ENCODE assay signal across 22 cellular contexts in genomic region chr5:170368593-170368992, GRCh38. TPM values are rescaled to one million over a fixed set of nuclear protein-coding genes. Genes with fewer than 3 reads are reported as not detected.
DNase-seq lines count a peak whose midpoint lies in the region; ATAC-seq and TF ChIP-seq lines count a peak whose summit lies in the region.
"Had no signal": no experiment of that assay in that cellular context is flagged by ENCODE, and none has a peak within 500 bp of the region (broad histone marks: within the 10 kb centered on the region; RNA-seq: fewer than 3 reads in every experiment).

No MANE protein-coding gene starts in this region.

- H3K27me3 ChIP-seq in IMR-90 (ENCODE audit: control insufficient read depth, insufficient read depth, low read length) (no peaks in the 10 kb centered on the region), upper lobe of right lung (no peaks in the 10 kb centered on the region), Caco-2 (replicated peaks; ENCODE audit: control insufficient read depth, insufficient read depth, low read length) (no peaks in the 10 kb centered on the region; the same call in none of the 2 replicates)

- H4K5ac ChIP-seq in IMR-90 (ENCODE audit: low read depth, low read length) = no peak overlapping the region

- H3K36me3 ChIP-seq in IMR-90 (ENCODE audit: control insufficient read depth, insufficient read depth, low read length) (no peaks in the 10 kb centered on the region), upper lobe of right lung (no peaks in the 10 kb centered on the region), Caco-2 (ENCODE audit: control insufficient read depth, insufficient read depth, low read length) (no peaks in the 10 kb centered on the region)
- H3K36me3 ChIP-seq: HAP-1 had no signal

- no peak overlapping the region for H3K18ac ChIP-seq in IMR-90 (ENCODE audit: low read depth, low read length)

- H2AK9ac ChIP-seq in IMR-90 (replicated peaks; ENCODE audit: low read depth, low read length, poor library complexity) = peak overlapping the region; percentile 1

- no peaks in the 10 kb centered on the region for H3K4me1 ChIP-seq in IMR-90 (ENCODE audit: control insufficient read depth, insufficient read depth, low read length)
- H3K4me1 ChIP-seq in upper lobe of right lung = no peaks in the 10 kb centered on the region
- H3K4me1 ChIP-seq in Caco-2 = no peaks in the 10 kb centered on the region
- H3K4me1 ChIP-seq: A549, HAP-1 had no signal

- no peaks in the 10 kb centered on the region for H3K4me1 Mint-ChIP-seq in activated CD8-positive, alpha-beta T cell treated with anti-CD3 and anti-CD28 coated beads, Interleukin-2, amount 10 ng/mL, durations not matched to agents 7 days and 5 days (ENCODE audit: low read depth)
- H3K4me1 Mint-ChIP-seq in activated CD8-positive, alpha-beta T cell treated with anti-CD3 and anti-CD28 coated beads for 36 hours (ENCODE audit: low read depth) = no peaks in the 10 kb centered on the region
- H3K4me1 Mint-ChIP-seq in Caco-2 (ENCODE audit: low read depth, unreplicated experiment) = no peaks in the 10 kb centered on the region
- H3K4me1 Mint-ChIP-seq: CD8-positive, alpha-beta memory T cell had no signal

- BruUV-seq in IMR-90 (replicated peaks; lab: Mats Ljungman, UMichigan) (no TSS peak), Caco-2 (replicated peaks; lab: Mats Ljungman, UMichigan) (no TSS peak)

- CTCF ChIA-PET in activated CD8-positive, alpha-beta T cell treated with anti-CD3 and anti-CD28 coated beads, Interleukin-2, amount 10 ng/mL, durations not matched to agents 7 days and 5 days (lab: Charles Lee) = no interaction called here
- CTCF ChIA-PET in activated CD8-positive, alpha-beta T cell treated with anti-CD3 and anti-CD28 coated beads for 36 hours (lab: Charles Lee) = no interaction called here
- CTCF ChIA-PET in IMR-90 (lab: Yijun Ruan, JAX) = no interaction called here
- CTCF ChIA-PET in Caco-2 (lab: Charles Lee) = no interaction called here

- 49% methylated on average over 3 of the region's 5 CpGs; no CpG with 5 or more reads in 1 of the 2 experiments for WGBS in IMR-90 (ENCODE audit: extremely low coverage in 2 of 2, insufficient read length in 1 of 2), 2 experiments

- no peak overlapping the region for H3K27ac ChIP-seq in IMR-90 (ENCODE audit: insufficient read depth, low read length)
- no peak overlapping the region for H3K27ac ChIP-seq in upper lobe of right lung
- H3K27ac ChIP-seq: A549 had no signal

- H3K9ac ChIP-seq in IMR-90 (ENCODE audit: low read depth, low read length) = no peak overlapping the region

- no peak overlapping the region for H3K4ac ChIP-seq in IMR-90 (ENCODE audit: low read depth, low read length)

- H3K14ac ChIP-seq in IMR-90 (replicated peaks; ENCODE audit: low read depth, low read length) = no peak overlapping the region

- H2BK120ac ChIP-seq in IMR-90 (ENCODE audit: low read depth, low read length) = no peak overlapping the region

- no peak for DNase-seq in activated CD8-positive, alpha-beta T cell treated with anti-CD3 and anti-CD28 coated beads, Interleukin-2, amount 10 ng/mL, durations not matched to agents 7 days and 5 days
- DNase-seq in activated CD8-positive, alpha-beta T cell treated with anti-CD3 and anti-CD28 coated beads for 36 hours = no peak
- DNase-seq in IMR-90 (no peak), medulla oblongata (ENCODE audit: extremely low spot score) (peak; percentile 65), upper lobe of right lung (no peak), Caco-2 (no peak), GF-D8 (lab: John Stamatoyannopoulos, UW) (no peak)
- DNase-seq: 8988T; ACHN; AML-193; Calu3; CD4-positive, alpha-beta T cell; CD8-positive, alpha-beta memory T cell; DMS53; DMS79 treated with DMSO at 0.1 percent for 48 hours; GOT3; HFFc6 had no signal

- POLR2A ChIA-PET in activated CD8-positive, alpha-beta T cell treated with anti-CD3 and anti-CD28 coated beads, Interleukin-2, amount 10 ng/mL, durations not matched to agents 7 days and 5 days (lab: Charles Lee) = no interaction called here
- POLR2A ChIA-PET in activated CD8-positive, alpha-beta T cell treated with anti-CD3 and anti-CD28 coated beads for 36 hours (lab: Charles Lee) = no interaction called here
- POLR2A ChIA-PET in IMR-90 (lab: Charles Lee; ENCODE audit: unreplicated experiment) = no interaction called here
- POLR2A ChIA-PET in Caco-2 (lab: Charles Lee) = no interaction called here

- H4K8ac ChIP-seq in IMR-90 (ENCODE audit: low read depth in 2 of 2, low read length in 2 of 2) = no peak overlapping the region

- no peak overlapping the region for H3K4me3 ChIP-seq in IMR-90 (ENCODE audit: insufficient read depth, low read depth, low read length)
- H3K4me3 ChIP-seq in upper lobe of right lung = no peak overlapping the region
- no peak overlapping the region for H3K4me3 ChIP-seq in Caco-2 (ENCODE audit: low read depth, low read length)
- H3K4me3 ChIP-seq: A549, GM12878, HAP-1 had no signal

- no peak overlapping the region for H2BK5ac ChIP-seq in IMR-90 (ENCODE audit: low read depth, low read length, poor library complexity, severe bottlenecking)

- no peak overlapping the region for H4K91ac ChIP-seq in IMR-90 (ENCODE audit: insufficient read depth, low read depth, low read length)

- H2AK5ac ChIP-seq in IMR-90 (ENCODE audit: low read depth, low read length) = no peak overlapping the region

- no peak for TF ChIP-seq CTCF in activated CD8-positive, alpha-beta T cell treated with anti-CD3 and anti-CD28 coated beads for 36 hours (IDR thresholded peaks at IDR 0.05)
- TF ChIP-seq CTCF in IMR-90 (conservative IDR thresholded peaks at IDR 0.05; ENCODE audit: low read depth, low read length) (no peak), upper lobe of right lung (IDR thresholded peaks at IDR 0.05) (no peak), Caco-2 (IDR thresholded peaks at IDR 0.05; ENCODE audit: insufficient read depth in 1 of 2, low read depth in 1 of 2, low read length in 1 of 2, severe bottlenecking in 1 of 2, unreplicated experiment in 1 of 2) (no peak)

- H3K4me2 ChIP-seq in IMR-90 (ENCODE audit: low read depth, low read length) = no peak overlapping the region
- H3K4me2 ChIP-seq: A549 had no signal

- in situ Hi-C loops in IMR-90 (cut with MboI; ENCODE audit: low sequenced_read_pairs) = no loop called here

- no peaks in the 10 kb centered on the region for H3K36me3 Mint-ChIP-seq in activated CD8-positive, alpha-beta T cell treated with anti-CD3 and anti-CD28 coated beads, Interleukin-2, amount 10 ng/mL, durations not matched to agents 7 days and 5 days (ENCODE audit: low read depth)
- H3K36me3 Mint-ChIP-seq in activated CD8-positive, alpha-beta T cell treated with anti-CD3 and anti-CD28 coated beads for 36 hours (ENCODE audit: low read depth) = no peaks in the 10 kb centered on the region
- H3K36me3 Mint-ChIP-seq in Caco-2 (ENCODE audit: insufficient read depth, unreplicated experiment) = no peaks in the 10 kb centered on the region
- H3K36me3 Mint-ChIP-seq: CD8-positive, alpha-beta memory T cell had no signal

- no peak overlapping the region for H3K4me3 Mint-ChIP-seq in activated CD8-positive, alpha-beta T cell treated with anti-CD3 and anti-CD28 coated beads, Interleukin-2, amount 10 ng/mL, durations not matched to agents 7 days and 5 days
- H3K4me3 Mint-ChIP-seq in activated CD8-positive, alpha-beta T cell treated with anti-CD3 and anti-CD28 coated beads for 36 hours = no peak overlapping the region
- H3K4me3 Mint-ChIP-seq in Caco-2 (ENCODE audit: unreplicated experiment) = no peak overlapping the region
- H3K4me3 Mint-ChIP-seq: CD4-positive, alpha-beta T cell; CD8-positive, alpha-beta memory T cell; HFFc6 had no signal

- H3K27me3 Mint-ChIP-seq in activated CD8-positive, alpha-beta T cell treated with anti-CD3 and anti-CD28 coated beads, Interleukin-2, amount 10 ng/mL, durations not matched to agents 7 days and 5 days (ENCODE audit: low read depth) = peaks cover 19% of the 10 kb centered on the region
- H3K27me3 Mint-ChIP-seq in activated CD8-positive, alpha-beta T cell treated with anti-CD3 and anti-CD28 coated beads for 36 hours = no peaks in the 10 kb centered on the region
- peaks cover 48% of the 10 kb centered on the region for H3K27me3 Mint-ChIP-seq in Caco-2 (ENCODE audit: insufficient read depth, unreplicated experiment)
- H3K27me3 Mint-ChIP-seq: CD4-positive, alpha-beta T cell had no signal

- H3K27ac Mint-ChIP-seq in activated CD8-positive, alpha-beta T cell treated with anti-CD3 and anti-CD28 coated beads, Interleukin-2, amount 10 ng/mL, durations not matched to agents 7 days and 5 days = peak overlapping the region; percentile 26
- H3K27ac Mint-ChIP-seq in activated CD8-positive, alpha-beta T cell treated with anti-CD3 and anti-CD28 coated beads for 36 hours = no peak overlapping the region
- H3K27ac Mint-ChIP-seq in Caco-2 (ENCODE audit: unreplicated experiment) = no peak overlapping the region
- H3K27ac Mint-ChIP-seq: CD4-positive, alpha-beta T cell; CD8-positive, alpha-beta memory T cell; HFFc6 had no signal

- H4K20me1 ChIP-seq in IMR-90 (ENCODE audit: insufficient read depth, low read length) = no peaks in the 10 kb centered on the region

- no peak for TF ChIP-seq RAD21 in IMR-90 (IDR thresholded peaks at IDR 0.05; ENCODE audit: low read length)

- H3K9me1 ChIP-seq in IMR-90 (ENCODE audit: insufficient read depth, low read length) = no peaks in the 10 kb centered on the region

- no peak for ATAC-seq in activated CD8-positive, alpha-beta T cell treated with anti-CD3 and anti-CD28 coated beads, Interleukin-2, amount 10 ng/mL, durations not matched to agents 7 days and 5 days
- no peak for ATAC-seq in activated CD8-positive, alpha-beta T cell treated with anti-CD3 and anti-CD28 coated beads for 36 hours
- ATAC-seq in IMR-90 (ENCODE audit: low read depth) = no peak
- ATAC-seq in upper lobe of right lung = peak; percentile 68
- no peak for ATAC-seq in GM21367 (IDR thresholded peaks at IDR 0.05; ENCODE audit: unreplicated experiment)
- ATAC-seq: A549, GM12878 had no signal

- H3K9me3 ChIP-seq in IMR-90 (ENCODE audit: control insufficient read depth, insufficient read depth, low read length) (no peaks in the 10 kb centered on the region), upper lobe of right lung (no peaks in the 10 kb centered on the region), Caco-2 (no peaks in the 10 kb centered on the region)
- H3K9me3 ChIP-seq: A549, HAP-1 had no signal

- dilution Hi-C loops in IMR-90 (cut with HindIII; ENCODE audit: low sequenced_read_pairs, unreplicated experiment) = no loop called here

- no peak overlapping the region for H2BK15ac ChIP-seq in IMR-90 (ENCODE audit: low read depth, low read length)

- H3K23ac ChIP-seq in IMR-90 (ENCODE audit: low read depth, low read length) = no peak overlapping the region

- intact Hi-C loops in activated CD8-positive, alpha-beta T cell treated with anti-CD3 and anti-CD28 coated beads for 36 hours (cut with micrococcal nuclease) = no loop called here
- intact Hi-C loops in IMR-90 (cut with micrococcal nuclease) = no loop called here
- intact Hi-C loops in upper lobe of right lung (cut with DNase I) = no loop called here
- intact Hi-C loops in Caco-2 (cut with micrococcal nuclease; ENCODE audit: unreplicated experiment) = no loop called here

- TF ChIP-seq POLR2A in IMR-90 (IDR thresholded peaks at IDR 0.05; ENCODE audit: low read depth, low read length) = no peak

- H3K79me1 ChIP-seq in IMR-90 (ENCODE audit: low read depth in 1 of 2, low read length in 2 of 2) = no peaks in the 10 kb centered on the region

- H2AFZ ChIP-seq in IMR-90 (replicated peaks; ENCODE audit: low read length, poor library complexity) = no peak overlapping the region

- no peak overlapping the region for H3K56ac ChIP-seq in IMR-90 (ENCODE audit: extremely low read depth, insufficient read depth, low read length)

- no peaks in the 10 kb centered on the region for H3K9me3 Mint-ChIP-seq in activated CD8-positive, alpha-beta T cell treated with anti-CD3 and anti-CD28 coated beads, Interleukin-2, amount 10 ng/mL, durations not matched to agents 7 days and 5 days (ENCODE audit: insufficient read depth)
- no peaks in the 10 kb centered on the region for H3K9me3 Mint-ChIP-seq in activated CD8-positive, alpha-beta T cell treated with anti-CD3 and anti-CD28 coated beads for 36 hours
- no peaks in the 10 kb centered on the region for H3K9me3 Mint-ChIP-seq in Caco-2 (ENCODE audit: unreplicated experiment)
- H3K9me3 Mint-ChIP-seq: CD4-positive, alpha-beta T cell; CD8-positive, alpha-beta memory T cell had no signal

- H2BK20ac ChIP-seq in IMR-90 (ENCODE audit: low read depth, low read length) = no peak overlapping the region

RNA-seq across cellular contexts. Expression of gene KCNMB1, which starts 20.6 kb away (rescaled TPM):
- not detected for total RNA-seq in activated CD8-positive, alpha-beta T cell treated with anti-CD3 and anti-CD28 coated beads, Interleukin-2, amount 10 ng/mL, durations not matched to agents 7 days and 5 days
- not detected for total RNA-seq in activated CD8-positive, alpha-beta T cell treated with anti-CD3 and anti-CD28 coated beads for 36 hours
- not detected in 2 replicates for total RNA-seq in IMR-90 (2012; rRNA removed)
- not detected in 2 replicates for polyA plus RNA-seq in IMR-90 (2012; rRNA removed)
- polyA plus RNA-seq in IMR-90 (2012; cell fraction: cytosol; rRNA removed) = not detected in 2 replicates
- not detected in 2 replicates for polyA plus RNA-seq in IMR-90 (2012; cell fraction: nucleus; rRNA removed; ENCODE audit: low replicate concordance)
- 1.5 TPM for total RNA-seq in upper lobe of right lung
- not detected in 2 replicates for total RNA-seq in Caco-2 (2022)
- total RNA-seq: Calu3; CD8-positive, alpha-beta memory T cell; G401; HFFc6 had no signal
- polyA plus RNA-seq: A549; CD8-positive, alpha-beta memory T cell had no signal
